Comparison of ENCODE assay signal across 14 cellular contexts in the genomic region with DNA sequence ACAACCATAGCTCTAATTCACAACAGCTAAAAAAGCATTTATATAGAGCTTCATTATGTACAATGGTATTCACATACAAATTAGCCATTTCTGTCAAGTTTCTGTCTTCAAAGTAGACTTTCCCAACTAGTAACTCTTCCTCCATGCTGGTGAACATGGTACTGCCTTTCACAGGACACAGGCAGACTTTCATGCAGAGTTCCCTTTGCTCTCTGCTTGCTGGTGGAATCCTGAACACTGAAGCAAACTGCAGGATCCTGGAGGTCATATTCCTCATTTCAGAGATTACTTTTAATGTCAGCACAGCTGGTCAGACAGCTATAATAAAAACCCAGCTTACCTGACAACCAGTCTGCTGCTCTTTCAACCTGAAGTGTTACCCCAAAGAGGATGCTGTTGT. TPM values are rescaled to one million over a fixed set of nuclear protein-coding genes. Genes with fewer than 3 reads are reported as not detected.
DNase-seq lines count a peak whose midpoint lies in the region; ATAC-seq and TF ChIP-seq lines count a peak whose summit lies in the region.
"Had no signal": no experiment of that assay in that cellular context is flagged by ENCODE, and none has a peak within 500 bp of the region (broad histone marks: within the 10 kb centered on the region; RNA-seq: fewer than 3 reads in every experiment).

No MANE protein-coding gene starts in this region.

- H3K4me1 Mint-ChIP-seq in CD4-positive, alpha-beta T cell (ENCODE audit: low read depth), result peaks cover 11% of the 10 kb centered on the region
- H3K4me1 Mint-ChIP-seq in T-helper 17 cell, result peaks cover 6% of the 10 kb centered on the region
- H3K4me1 Mint-ChIP-seq in activated T-helper 1 cell treated with anti-CD3 and anti-CD28 coated beads, Interleukin-12 subunit alpha, Interleukin-12 subunit beta, Interleukin-2, Interleukin-4 antibody, amounts not matched to agents 30 ng/mL and 10 ng/mL and 1 ng/mL, durations not matched to agents 14 hours and 24 hours and 36 hours (ENCODE audit: low read depth), result no peaks in the 10 kb centered on the region

- no peaks in the 10 kb centered on the region for H3K27me3 Mint-ChIP-seq in CD4-positive, alpha-beta T cell
- no peaks in the 10 kb centered on the region for H3K27me3 Mint-ChIP-seq in T-helper 17 cell
- H3K27me3 Mint-ChIP-seq in activated T-helper 1 cell treated with anti-CD3 and anti-CD28 coated beads, Interleukin-12 subunit alpha, Interleukin-12 subunit beta, Interleukin-2, Interleukin-4 antibody, amounts not matched to agents 30 ng/mL and 10 ng/mL and 1 ng/mL, durations not matched to agents 14 hours and 24 hours and 36 hours (ENCODE audit: insufficient read depth), result no peaks in the 10 kb centered on the region
- H3K27me3 Mint-ChIP-seq: brain had no signal

- no peaks in the 10 kb centered on the region for H3K9me3 Mint-ChIP-seq in CD4-positive, alpha-beta T cell
- H3K9me3 Mint-ChIP-seq in activated T-helper 1 cell treated with anti-CD3 and anti-CD28 coated beads, Interleukin-12 subunit alpha, Interleukin-12 subunit beta, Interleukin-2, Interleukin-4 antibody, amounts not matched to agents 30 ng/mL and 10 ng/mL and 1 ng/mL, durations not matched to agents 14 hours and 24 hours and 36 hours, result no peaks in the 10 kb centered on the region
- H3K9me3 Mint-ChIP-seq: brain had no signal

- POLR2A ChIA-PET in CD4-positive, alpha-beta T cell (lab: Charles Lee), result interaction anchor here (0.7 to 1.7 kb wide), 5 partner anchors 10 to 73 kb away, joined by 3 to 5 read pairs (median 4); a partner anchor contains a TSS

- no peak for DNase-seq in CD4-positive, alpha-beta T cell
- DNase-seq in left lung (no peak), T-helper 17 cell (no peak), DMS153 treated with DMSO at 0.1 percent for 48 hours (lab: John Stamatoyannopoulos, UW; ENCODE audit: unreplicated experiment) (no peak), NCI-H69 (lab: John Stamatoyannopoulos, UW) (no peak)
- no peak for DNase-seq in activated T-helper 1 cell treated with anti-CD3 and anti-CD28 coated beads, Interleukin-12 subunit alpha, Interleukin-12 subunit beta, Interleukin-2, Interleukin-4 antibody, amounts not matched to agents 30 ng/mL and 10 ng/mL and 1 ng/mL, durations not matched to agents 14 hours and 24 hours and 36 hours (ENCODE audit: low spot score)
- DNase-seq: islet precursor cell; MM.1S; stimulated activated CD4-positive, alpha-beta T cell treated with anti-CD3 and anti-CD28 coated beads, Interleukin-4, amount 100 ng/mL, for 1 hour; stimulated activated naive CD4-positive, alpha-beta T cell had no signal

- no peak overlapping the region for H3K4me3 Mint-ChIP-seq in CD4-positive, alpha-beta T cell
- no peak overlapping the region for H3K4me3 Mint-ChIP-seq in T-helper 17 cell
- no peak overlapping the region for H3K4me3 Mint-ChIP-seq in activated T-helper 1 cell treated with anti-CD3 and anti-CD28 coated beads, Interleukin-12 subunit alpha, Interleukin-12 subunit beta, Interleukin-2, Interleukin-4 antibody, amounts not matched to agents 30 ng/mL and 10 ng/mL and 1 ng/mL, durations not matched to agents 14 hours and 24 hours and 36 hours
- H3K4me3 Mint-ChIP-seq: brain had no signal

- H3K4me3 ChIP-seq in left lung, result no peak overlapping the region
- H3K4me3 ChIP-seq: SJSA1 had no signal

- peaks cover 0 to 88% of the 10 kb centered on the region in 2 donors for H3K36me3 ChIP-seq in left lung

- CTCF ChIA-PET in CD4-positive, alpha-beta T cell (lab: Charles Lee), result interaction anchor here (0.6 to 1.1 kb wide), 2 partner anchors 10 to 31 kb away, joined by 3 read pairs; no protein-coding TSS in a partner anchor

- no peaks in the 10 kb centered on the region for H3K4me1 ChIP-seq in left lung
- H3K4me1 ChIP-seq: SJSA1 had no signal

- intact Hi-C loops in CD4-positive, alpha-beta T cell (cut with DNase I, micrococcal nuclease), result no loop called here
- intact Hi-C loops in left lung (cut with DNase I), result no loop called here
- intact Hi-C loops in activated T-helper 1 cell treated with anti-CD3 and anti-CD28 coated beads, Interleukin-12 subunit alpha, Interleukin-12 subunit beta, Interleukin-2, Interleukin-4 antibody, amounts not matched to agents 30 ng/mL and 10 ng/mL and 1 ng/mL, durations not matched to agents 14 hours and 24 hours and 36 hours (cut with micrococcal nuclease), result no loop called here

- no peak overlapping the region for H3K27ac ChIP-seq in CD4-positive, alpha-beta T cell (ENCODE audit: low read depth, low read length)
- peak overlapping the region; percentile 15 to 28 for H3K27ac ChIP-seq in left lung
- H3K27ac ChIP-seq: SJSA1 had no signal

- ATAC-seq in CD4-positive, alpha-beta T cell (ENCODE audit: poor library complexity), result no peak
- peak; percentile 42 for ATAC-seq in GM19438 (IDR thresholded peaks at IDR 0.05; ENCODE audit: low read depth, unreplicated experiment)
- peak; percentile 39 for ATAC-seq in HG03354 (IDR thresholded peaks at IDR 0.05; ENCODE audit: poor library complexity, severe bottlenecking, unreplicated experiment)
- peak; percentile 22 for ATAC-seq in left lung
- no peak for ATAC-seq in T-helper 17 cell

- no peaks in the 10 kb centered on the region for H3K9me3 ChIP-seq in CD4-positive, alpha-beta T cell (ENCODE audit: control insufficient read depth, low read length)
- H3K9me3 ChIP-seq in left lung (no peaks in the 10 kb centered on the region), T-helper 17 cell (ENCODE audit: control insufficient read depth, low read length, poor library complexity, severe bottlenecking) (no peaks in the 10 kb centered on the region)
- H3K9me3 ChIP-seq: SJSA1 had no signal

- no peak for TF ChIP-seq CTCF in CD4-positive, alpha-beta T cell (IDR thresholded peaks at IDR 0.05)
- no peak for TF ChIP-seq CTCF in left lung (IDR thresholded peaks at IDR 0.05)

- no peaks in the 10 kb centered on the region for H3K27me3 ChIP-seq in CD4-positive, alpha-beta T cell (ENCODE audit: control insufficient read depth, insufficient read depth, low read length)
- no peaks in the 10 kb centered on the region for H3K27me3 ChIP-seq in left lung
- H3K27me3 ChIP-seq: SJSA1 had no signal

- H3K36me3 Mint-ChIP-seq in CD4-positive, alpha-beta T cell (ENCODE audit: low read depth), result peaks cover 78% of the 10 kb centered on the region
- peaks cover 2% of the 10 kb centered on the region for H3K36me3 Mint-ChIP-seq in T-helper 17 cell (ENCODE audit: low read depth)
- H3K36me3 Mint-ChIP-seq in activated T-helper 1 cell treated with anti-CD3 and anti-CD28 coated beads, Interleukin-12 subunit alpha, Interleukin-12 subunit beta, Interleukin-2, Interleukin-4 antibody, amounts not matched to agents 30 ng/mL and 10 ng/mL and 1 ng/mL, durations not matched to agents 14 hours and 24 hours and 36 hours (ENCODE audit: low read depth), result peaks cover 36% of the 10 kb centered on the region

- H3K27ac Mint-ChIP-seq in CD4-positive, alpha-beta T cell, result peak overlapping the region; percentile 82
- no peak overlapping the region for H3K27ac Mint-ChIP-seq in T-helper 17 cell
- H3K27ac Mint-ChIP-seq in activated T-helper 1 cell treated with anti-CD3 and anti-CD28 coated beads, Interleukin-12 subunit alpha, Interleukin-12 subunit beta, Interleukin-2, Interleukin-4 antibody, amounts not matched to agents 30 ng/mL and 10 ng/mL and 1 ng/mL, durations not matched to agents 14 hours and 24 hours and 36 hours, result no peak overlapping the region

RNA-seq across cellular contexts. Expression of a gene that starts 53.6 kb away (rescaled TPM):
- total RNA-seq in CD4-positive, alpha-beta T cell, result 10 to 100 TPM; 37.6 to 40.7 TPM
- 10 to 100 TPM; 61.8 to 70.1 TPM for total RNA-seq in left lung
- total RNA-seq in T-helper 17 cell, result 10 to 100 TPM; 57.3 TPM
- total RNA-seq in activated T-helper 1 cell treated with anti-CD3 and anti-CD28 coated beads, Interleukin-12 subunit alpha, Interleukin-12 subunit beta, Interleukin-2, Interleukin-4 antibody, amounts not matched to agents 30 ng/mL and 10 ng/mL and 1 ng/mL, durations not matched to agents 14 hours and 24 hours and 36 hours, result 60.8 and 63.6 TPM in 2 replicates

Comparison
In these comparisons a context has a peak if more than half of its experiments do, and no peak if none do; other contexts are left out.
1. ATAC-seq: peak in GM19438 (single experiment), HG03354 (single experiment) and left lung (single experiment); none in CD4-positive, alpha-beta T cell (single experiment) and T-helper 17 cell (single experiment).